In the genomic region with DNA sequence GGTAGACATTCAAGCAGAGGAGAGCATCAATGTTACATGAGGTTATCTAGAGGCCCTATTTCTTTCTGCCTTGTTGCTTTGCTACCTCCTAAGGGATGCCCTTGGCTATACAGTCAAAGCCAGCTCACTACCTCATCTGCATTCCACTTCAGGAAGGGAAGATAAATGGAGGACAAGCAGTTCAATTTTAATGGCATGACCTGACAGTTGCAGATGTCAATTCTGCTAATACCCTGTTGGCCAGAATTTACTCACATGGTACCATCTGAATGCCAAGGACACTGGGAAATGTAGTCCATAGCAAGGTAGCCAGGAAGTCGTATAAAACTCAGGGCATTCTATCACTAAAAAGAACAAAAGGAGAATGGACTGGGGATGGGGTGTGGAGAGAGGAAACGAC, we compare ENCODE assay signal across 26 cellular contexts. TPM values are rescaled to one million over a fixed set of nuclear protein-coding genes. Genes with fewer than 3 reads are reported as not detected.
DNase-seq lines count a peak whose midpoint lies in the region; ATAC-seq and TF ChIP-seq lines count a peak whose summit lies in the region.
"Had no signal": no experiment of that assay in that cellular context is flagged by ENCODE, and none has a peak within 500 bp of the region (broad histone marks: within the 10 kb centered on the region; RNA-seq: fewer than 3 reads in every experiment).

No MANE protein-coding gene starts in this region.

- intact Hi-C loops in transverse colon (cut with DNase I; ENCODE audit: low total_unique reads) = no loop called here

- H3K4me1 ChIP-seq in right atrium auricular region (peaks cover 0 to 69% of the 10 kb centered on the region in 2 donors), gastroesophageal sphincter (peaks cover under 1 to 23% (median 4%) of the 10 kb centered on the region in 3 donors), transverse colon (no peaks in the 10 kb centered on the region)
- H3K4me1 ChIP-seq: ascending aorta, prostate gland had no signal

- DNase-seq in ELR (ENCODE audit: low read depth) = peak; percentile 11
- DNase-seq in M059J (ENCODE audit: low read depth) = peak; percentile 19
- DNase-seq in amniotic epithelial cell (ENCODE audit: low read depth) = peak; percentile 57
- DNase-seq in right atrium auricular region (ENCODE audit: low spot score) = no peak
- no peak for DNase-seq in activated T-cell treated with anti-CD3 and anti-CD28 coated beads, Interleukin-2, amount 50 U/mL, for 1 hour
- DNase-seq in transverse colon = no peak
- no peak for DNase-seq in NOMO-1 treated with dmso at 0.1 percent for 144 hours (lab: John Stamatoyannopoulos, UW; ENCODE audit: unreplicated experiment)
- DNase-seq: activated CD4-positive, alpha-beta T cell treated with anti-CD3 and anti-CD28 coated beads, Interleukin-2, amount 10 ng/mL, durations not matched to agents 24 days and 14 days; activated naive CD4-positive, alpha-beta T cell treated with anti-CD3 and anti-CD28 coated beads, Interleukin-2, amount 50 U/mL, for 16 hours; caudate nucleus; CD8-positive, alpha-beta memory T cell; dermis blood vessel endothelial cell; head of caudate nucleus; NCI-H1105 treated with DMSO at 0.1 percent for 48 hours; NCI-H2029; NK-92 treated with Interleukin-12 subunit alpha and Interleukin-12 subunit beta, amount 100 ng/mL, for 24 hours; SK-N-SH; T-helper 2 cell; upper lobe of left lung had no signal

- ATAC-seq in gastroesophageal sphincter = no peak
- ATAC-seq: A549 had no signal

- H3K27ac ChIP-seq in right atrium auricular region (peak overlapping the region; percentile 21 to 83), gastroesophageal sphincter (no peak overlapping the region), transverse colon (no peak overlapping the region)
- H3K27ac ChIP-seq: A549, ascending aorta, prostate gland, skin epidermis, upper lobe of left lung had no signal

- H3K4me3 ChIP-seq in right atrium auricular region (no peak overlapping the region), gastroesophageal sphincter (no peak overlapping the region), transverse colon (no peak overlapping the region)
- H3K4me3 ChIP-seq: A549, ascending aorta, HAP-1, prostate gland, skin epidermis, upper lobe of left lung had no signal

- H3K36me3 ChIP-seq in right atrium auricular region (peaks cover 15% of the 10 kb centered on the region), gastroesophageal sphincter (peaks cover 0 to 13% of the 10 kb centered on the region in 2 donors), transverse colon (no peaks in the 10 kb centered on the region)
- H3K36me3 ChIP-seq: ascending aorta, HAP-1, prostate gland had no signal

- in situ Hi-C loops in transverse colon (cut with MboI; ENCODE audit: low pct_ligation_motif_present in 1 of 4, low pct_unique_long_range_greater_than_20kb in 1 of 4, low sequenced_read_pairs in 3 of 4) = loop anchor here in 2 of 4 donors (25.0 kb wide), 1 partner anchor 490 kb away; no protein-coding TSS in a partner anchor

- TF ChIP-seq CTCF in right atrium auricular region (IDR thresholded peaks at IDR 0.05) (no peak), gastroesophageal sphincter (IDR thresholded peaks at IDR 0.05) (no peak), transverse colon (IDR thresholded peaks at IDR 0.05) (no peak)

- H3K9me3 ChIP-seq in right atrium auricular region (no peaks in the 10 kb centered on the region), gastroesophageal sphincter (no peaks in the 10 kb centered on the region), transverse colon (no peaks in the 10 kb centered on the region)
- H3K9me3 ChIP-seq: A549, ascending aorta, HAP-1, prostate gland, SK-N-SH, upper lobe of left lung had no signal

- no peak for TF ChIP-seq POLR2A in gastroesophageal sphincter (IDR thresholded peaks at IDR 0.05)
- no peak for TF ChIP-seq POLR2A in transverse colon (IDR thresholded peaks at IDR 0.05)

- WGBS in gastroesophageal sphincter (ENCODE audit: low coverage in 1 of 2), 2 donors = 73 to 94% methylated on average over 2 of the region's 2 CpGs
- WGBS in transverse colon (ENCODE audit: low coverage in 1 of 2), 2 donors = 85 to 95% methylated on average over 2 of the region's 2 CpGs

- no peaks in the 10 kb centered on the region for H3K27me3 ChIP-seq in right atrium auricular region
- no peaks in the 10 kb centered on the region for H3K27me3 ChIP-seq in gastroesophageal sphincter
- H3K27me3 ChIP-seq in transverse colon = no peaks in the 10 kb centered on the region
- H3K27me3 ChIP-seq: ascending aorta, upper lobe of left lung had no signal

- TF ChIP-seq EP300 in gastroesophageal sphincter (IDR thresholded peaks at IDR 0.05) = no peak
- TF ChIP-seq EP300 in transverse colon (IDR thresholded peaks at IDR 0.05; ENCODE audit: low read depth) = no peak

RNA-seq across cellular contexts. Expression of a gene that starts 31.5 kb away (rescaled TPM):
- 10.2 and 11.7 TPM in 2 replicates for total RNA-seq in M059J (2014; rRNA removed; shearing (Covaris generic))
- total RNA-seq in right atrium auricular region = 10 to 100 TPM; 55.0 to 78.7 TPM
- total RNA-seq in gastroesophageal sphincter = 10 to 100 TPM; 11.7 to 46.7 (median 23.8) TPM
- total RNA-seq in transverse colon = 1 to 10 TPM; 1.9 to 4.4 (median 2.9) TPM
- total RNA-seq: activated CD4-positive, alpha-beta T cell treated with anti-CD3 and anti-CD28 coated beads, Interleukin-2, amount 10 ng/mL, durations not matched to agents 24 days and 14 days; activated T-helper 1 cell treated with anti-CD3 and anti-CD28 coated beads, Interleukin-12 subunit alpha, Interleukin-12 subunit beta, Interleukin-2, Interleukin-4 antibody, amounts not matched to agents 30 ng/mL and 10 ng/mL and 1 ng/mL, durations not matched to agents 14 hours and 24 hours and 36 hours; CD8-positive, alpha-beta memory T cell had no signal

Comparison
In these comparisons a context has a peak if more than half of its experiments do, and no peak if none do; other contexts are left out.
1. DNase-seq: peak in ELR (single experiment), M059J (single experiment) and amniotic epithelial cell (single experiment); none in right atrium auricular region (single experiment), activated T-cell treated with anti-CD3 and anti-CD28 coated beads, Interleukin-2, amount 50 U/mL, for 1 hour (single experiment), transverse colon (single experiment) and NOMO-1 treated with dmso at 0.1 percent for 144 hours (single experiment).
2. H3K27ac ChIP-seq: peak in right atrium auricular region (2 of 2); none in gastroesophageal sphincter (0 of 4) and transverse colon (0 of 4).